9 cellular contexts compared by ENCODE assay signal in genomic region chr14:69154779-69155178, GRCh38. TPM values are rescaled to one million over a fixed set of nuclear protein-coding genes. Genes with fewer than 3 reads are reported as not detected.
A peak's percentile ranks its signal among the peaks of the same experiment; 100 is the strongest.
DNase-seq lines count a peak whose midpoint lies in the region; ATAC-seq, FAIRE-seq and TF ChIP-seq lines count a peak whose summit lies in the region.
"Had no signal": no experiment of that assay in that cellular context is flagged by ENCODE, and none has a peak within 500 bp of the region (broad histone marks: within the 10 kb centered on the region; RNA-seq: fewer than 3 reads in every experiment).

No MANE protein-coding gene starts in this region.

- H3K27me3 ChIP-seq in CD8-positive, alpha-beta T cell (ENCODE audit: insufficient read depth, low read length) = no peaks in the 10 kb centered on the region
- peaks cover 1 to 5% of the 10 kb centered on the region in 2 experiments; a peak in 1 of 4 replicates for H3K27me3 ChIP-seq in GM12878 (replicated peaks in 1 of 2; ENCODE audit: control insufficient read depth in 2 of 2, insufficient read depth in 2 of 2, low read length in 1 of 2)

- no peak overlapping the region for H3K4me3 ChIP-seq in CD8-positive, alpha-beta T cell (ENCODE audit: low read depth, low read length)
- H3K4me3 ChIP-seq in GM12878 = no peak overlapping the region

- peaks cover 19% of the 10 kb centered on the region for H3K4me1 Mint-ChIP-seq in CD8-positive, alpha-beta T cell (ENCODE audit: low read depth)
- peaks cover 11 to 21% of the 10 kb centered on the region in 2 donors for H3K4me1 Mint-ChIP-seq in effector memory CD8-positive, alpha-beta T cell (ENCODE audit: low read depth in 2 of 2)

- intact Hi-C loops in CD8-positive, alpha-beta T cell (cut with DNase I, micrococcal nuclease) = loop anchor here (5.0 kb wide), 5 partner anchors 88 to 1337 kb away; partner anchors contain the start of genes RAD51B (in 2 of the 2), ZFP36L1 (in 2 of the 2), ZFYVE26 (in 2 of the 2) and ACTN1 (in 1 of the 2)
- intact Hi-C loops in GM12878 (cut with micrococcal nuclease; ENCODE audit: unreplicated experiment) = loop anchor here (5.0 kb wide), 1 partner anchor 38 kb away; the partner anchor contains the start of gene EXD2

- peak; percentile 13 for FAIRE-seq in GM12878 (lab: Jason Lieb, UNC)

- H3K9me3 ChIP-seq in CD8-positive, alpha-beta T cell (ENCODE audit: low read length) = no peaks in the 10 kb centered on the region
- H3K9me3 ChIP-seq in GM12878 (replicated peaks; ENCODE audit: control insufficient read depth, insufficient read depth, low read length) = no peaks in the 10 kb centered on the region

- no peak for ATAC-seq in CD8-positive, alpha-beta T cell
- ATAC-seq in GM12878 (no peak), HG02970 (IDR thresholded peaks at IDR 0.05; ENCODE audit: low FRiP score, unreplicated experiment) (no peak)
- ATAC-seq in effector memory CD8-positive, alpha-beta T cell (replicated peaks) = no peak
- ATAC-seq: activated T-helper 17 cell treated with anti-CD3 and anti-CD28 coated beads, Interleukin-2, amount 50 U/mL, for 72 hours had no signal

- RAD21 ChIA-PET in GM12878 (lab: Charles Lee; ENCODE audit: unreplicated experiment) = no interaction called here

- WGBS in GM12878 (ENCODE audit: insufficient coverage, insufficient replicate concordance, low lambda C conversion rate, missing lambda C conversion rate) = 92% methylated on average over 4 of the region's 4 CpGs

- DNase-seq in CD8-positive, alpha-beta T cell = peak in 1 of 7 experiments; percentile 6
- DNase-seq in HT-29 (ENCODE audit: low spot score) (peak; percentile 30), GM12878 (ENCODE audit: low read depth, low spot score) (no peak), medulla oblongata (ENCODE audit: extremely low spot score) (peak; percentile 35), activated gamma-delta T cell treated with Interleukin-2 at 50 U/mL for 16 hours (no peak), CD1c-positive myeloid dendritic cell (ENCODE audit: extremely low spot score) (no peak)
- no peak for DNase-seq in effector memory CD8-positive, alpha-beta T cell

- BruUV-seq in GM12878 (replicated peaks; lab: Mats Ljungman, UMichigan) = no TSS peak

- H3K27ac Mint-ChIP-seq in CD8-positive, alpha-beta T cell = no peak overlapping the region
- H3K27ac Mint-ChIP-seq in effector memory CD8-positive, alpha-beta T cell = no peak overlapping the region
- H3K27ac Mint-ChIP-seq: activated T-helper 17 cell treated with anti-CD3 and anti-CD28 coated beads, Interleukin-2, amount 50 U/mL, for 72 hours had no signal

- no peak for TF ChIP-seq RAD21 in GM12878 (IDR thresholded peaks at IDR 0.05; ENCODE audit: insufficient read depth, low read depth, low read length)

- H2AFZ ChIP-seq in GM12878 (ENCODE audit: control insufficient read depth, low read depth, low read length) = no peak overlapping the region

- no peaks in the 10 kb centered on the region for H3K27me3 Mint-ChIP-seq in CD8-positive, alpha-beta T cell (ENCODE audit: low read depth)
- H3K27me3 Mint-ChIP-seq in effector memory CD8-positive, alpha-beta T cell = peaks cover 0 to under 1% of the 10 kb centered on the region in 2 donors
- H3K27me3 Mint-ChIP-seq: activated T-helper 17 cell treated with anti-CD3 and anti-CD28 coated beads, Interleukin-2, amount 50 U/mL, for 72 hours had no signal

- H3K36me3 ChIP-seq in CD8-positive, alpha-beta T cell (ENCODE audit: insufficient read depth, low read length) = no peaks in the 10 kb centered on the region
- no peaks in the 10 kb centered on the region for H3K36me3 ChIP-seq in GM12878 (ENCODE audit: control insufficient read depth in 2 of 2, insufficient read depth in 2 of 2, low read length in 1 of 2)

- H3K9ac ChIP-seq in GM12878 (ENCODE audit: control insufficient read depth, insufficient read depth, low read length) = no peak overlapping the region

- H3K36me3 Mint-ChIP-seq in CD8-positive, alpha-beta T cell = peaks cover 12% of the 10 kb centered on the region
- H3K36me3 Mint-ChIP-seq in effector memory CD8-positive, alpha-beta T cell (ENCODE audit: insufficient read depth) = peaks cover 16% of the 10 kb centered on the region

- CTCF ChIA-PET in CD8-positive, alpha-beta T cell (lab: Charles Lee) = no interaction called here
- CTCF ChIA-PET in GM12878 (lab: Yijun Ruan, JAX) = interaction anchor here (1.4 kb wide), 1 partner anchor 25 kb away, joined by 8 read pairs; no protein-coding TSS in a partner anchor

- H3K9me3 Mint-ChIP-seq in CD8-positive, alpha-beta T cell = no peaks in the 10 kb centered on the region
- no peaks in the 10 kb centered on the region for H3K9me3 Mint-ChIP-seq in effector memory CD8-positive, alpha-beta T cell
- H3K9me3 Mint-ChIP-seq: activated T-helper 17 cell treated with anti-CD3 and anti-CD28 coated beads, Interleukin-2, amount 50 U/mL, for 72 hours had no signal

- no peak for TF ChIP-seq POLR2A in GM12878 (IDR thresholded peaks at IDR 0.05; ENCODE audit: low read depth, low read length)

- no peak overlapping the region for H3K27ac ChIP-seq in CD8-positive, alpha-beta T cell (ENCODE audit: low read depth, low read length)
- H3K27ac ChIP-seq in GM12878 (ENCODE audit: control insufficient read depth, insufficient read depth) = no peak overlapping the region

- peaks cover 22% of the 10 kb centered on the region for H3K4me1 ChIP-seq in CD8-positive, alpha-beta T cell (ENCODE audit: insufficient read depth, low read length)
- H3K4me1 ChIP-seq in GM12878 (ENCODE audit: control insufficient read depth, insufficient read depth, low read length) = peaks cover 8% of the 10 kb centered on the region; the same call in 1 of the 2 replicates

- H3K4me3 Mint-ChIP-seq in CD8-positive, alpha-beta T cell = peak overlapping the region; percentile 4
- H3K4me3 Mint-ChIP-seq in effector memory CD8-positive, alpha-beta T cell = no peak overlapping the region

- TF ChIP-seq EP300 in GM12878 (IDR thresholded peaks at IDR 0.05; ENCODE audit: borderline replicate concordance in 1 of 2, control insufficient read depth in 1 of 2, low read depth in 2 of 2, low read length in 2 of 2) = no peak

- SMC1A ChIA-PET in GM12878 (lab: Charles Lee; ENCODE audit: uncharacterized antibody, unreplicated experiment) = interaction anchor here (1.3 kb wide), 1 partner anchor 22 kb away, joined by 3 read pairs; no protein-coding TSS in a partner anchor

- no peak for TF ChIP-seq CTCF in CD8-positive, alpha-beta T cell (IDR thresholded peaks at IDR 0.05)
- TF ChIP-seq CTCF in GM12878 (IDR thresholded peaks at IDR 0.05 in 2 of 3, conservative IDR thresholded peaks at IDR 0.05 in 1 of 3; ENCODE audit: control insufficient read depth in 2 of 3, extremely low read depth in 1 of 3, insufficient read depth in 1 of 3, low read depth in 3 of 3, low read length in 3 of 3) = no peak

- no peaks in the 10 kb centered on the region for H4K20me1 ChIP-seq in GM12878 (ENCODE audit: control insufficient read depth, insufficient read depth)

- peaks cover 27% of the 10 kb centered on the region for H3K79me2 ChIP-seq in GM12878 (ENCODE audit: control insufficient read depth, insufficient read depth, low read length)

- H3K4me2 ChIP-seq in GM12878 (ENCODE audit: control insufficient read depth, insufficient read depth) = no peak overlapping the region

- in situ Hi-C loops in GM12878 (cut with MboI) = no loop called here

- POLR2A ChIA-PET in CD8-positive, alpha-beta T cell (lab: Charles Lee) = interaction anchor here (0.6 kb wide), 1 partner anchor 12 kb away, joined by 3 read pairs; no protein-coding TSS in a partner anchor
- POLR2A ChIA-PET in GM12878 (lab: Charles Lee) = interaction anchor here (1.1 kb wide), 1 partner anchor 19 kb away, joined by 3 read pairs; no protein-coding TSS in a partner anchor

RNA-seq across cellular contexts. Expression of gene DCAF5, which starts 1.9 kb away (rescaled TPM):
- total RNA-seq in CD8-positive, alpha-beta T cell = 10 to 100 TPM; 66.7 to 69.3 TPM
- 5.3 and 7.8 TPM in 2 replicates for total RNA-seq in HT-29 (2014; rRNA removed; shearing (Covaris generic))
- total RNA-seq in GM12878 (2013; cell fraction: nucleolus; rRNA removed) = 55.6 and 59.7 TPM in 2 replicates
- 9.8 and 13.2 TPM in 2 replicates for total RNA-seq in GM12878 (2014; rRNA removed)
- total RNA-seq in GM12878 (2014; rRNA removed; fragmentation: Illumina TruSeq; extraction: Trizol) = 15.9 and 17.4 TPM in 2 replicates
- total RNA-seq in GM12878 (2021) = 30.1 and 31.1 TPM in 2 replicates
- polyA plus RNA-seq in GM12878 (2011; ENCODE audit: low read depth) = 12.0 TPM
- polyA plus RNA-seq in GM12878 (2011; rRNA removed) = 32.0 and 38.1 TPM in 2 replicates
- 46.0 and 50.7 TPM in 2 replicates for polyA plus RNA-seq in GM12878 (2011; cell fraction: cytosol; rRNA removed)
- 81.3 and 94.9 TPM in 2 replicates for polyA plus RNA-seq in GM12878 (2011; cell fraction: nucleus; rRNA removed)
- polyA plus RNA-seq in GM12878 (2012) = 19.2 and 21.1 TPM in 2 replicates
- 26.8 and 29.4 TPM in 2 replicates for polyA plus RNA-seq in GM12878 (2014; fragmentation: Illumina TruSeq; extraction: Trizol)
- 1 to 10 TPM; 6.8 to 7.1 TPM for polyA plus RNA-seq in GM12878 (2014; fragmentation: Nextera tagmentation; extraction: Ambion mirVana)
- 24.0 and 24.8 TPM in 2 replicates for polyA plus RNA-seq in GM12878 (2014; rRNA removed)
- polyA plus RNA-seq in GM12878 (2016; fragmentation: Nextera tagmentation; extraction: Ambion mirVana) = 10 to 100 TPM; 18.6 to 19.5 TPM
- 31.4 and 42.5 TPM in 2 replicates for polyA minus RNA-seq in GM12878 (2011; rRNA and poly(A)+ RNA removed)
- polyA minus RNA-seq in GM12878 (2011; cell fraction: cytosol; rRNA and poly(A)+ RNA removed) = 7.9 and 12.3 TPM in 2 replicates
- 29.7 and 55.8 TPM in 2 replicates for polyA minus RNA-seq in GM12878 (2011; cell fraction: nucleus; rRNA and poly(A)+ RNA removed)

RNA-seq across cellular contexts. Expression of gene EXD2, which starts 36.5 kb away (rescaled TPM):
- total RNA-seq in CD8-positive, alpha-beta T cell = 1 to 10 TPM; 5.9 to 7.9 TPM
- total RNA-seq in HT-29 (2014; rRNA removed; shearing (Covaris generic)) = 3.9 and 4.7 TPM in 2 replicates
- total RNA-seq in GM12878 (2013; cell fraction: nucleolus; rRNA removed) = 11.9 and 20.6 TPM in 2 replicates
- total RNA-seq in GM12878 (2014; rRNA removed) (3.9 and 6.2 TPM in 2 replicates), GM12878 (2014; rRNA removed; fragmentation: Illumina TruSeq; extraction: Trizol) (3.6 and 3.7 TPM in 2 replicates), GM12878 (2021) (5.8 and 6.2 TPM in 2 replicates)
- polyA plus RNA-seq in GM12878 (2011; ENCODE audit: low read depth) = 3.7 TPM
- polyA plus RNA-seq in GM12878 (2011; rRNA removed) (12.4 and 13.3 TPM in 2 replicates), GM12878 (2014; fragmentation: Illumina TruSeq; extraction: Trizol) (4.7 and 5.9 TPM in 2 replicates), GM12878 (2014; fragmentation: Nextera tagmentation; extraction: Ambion mirVana) (1 to 10 TPM; 1.0 to 1.3 TPM), GM12878 (2014; rRNA removed) (4.0 and 4.5 TPM in 2 replicates), GM12878 (2016; fragmentation: Nextera tagmentation; extraction: Ambion mirVana) (1 to 10 TPM; 6.1 to 6.7 TPM)
- 7.2 TPM in 2 replicates for polyA plus RNA-seq in GM12878 (2011; cell fraction: cytosol; rRNA removed)
- 11.5 and 18.5 TPM in 2 replicates for polyA plus RNA-seq in GM12878 (2011; cell fraction: nucleus; rRNA removed)
- polyA plus RNA-seq in GM12878 (2012) = 4.4 and 5.0 TPM in 2 replicates
- 9.7 and 11.3 TPM in 2 replicates for polyA minus RNA-seq in GM12878 (2011; rRNA and poly(A)+ RNA removed)
- polyA minus RNA-seq in GM12878 (2011; cell fraction: cytosol; rRNA and poly(A)+ RNA removed) = 3.4 and 3.6 TPM in 2 replicates
- polyA minus RNA-seq in GM12878 (2011; cell fraction: nucleus; rRNA and poly(A)+ RNA removed) = 3.9 and 5.0 TPM in 2 replicates

Comparison
In these comparisons a context has a peak if more than half of its experiments do, and no peak if none do; other contexts are left out.
1. DNase-seq: peak in HT-29 (single experiment) and medulla oblongata (single experiment); none in GM12878 (single experiment), activated gamma-delta T cell treated with Interleukin-2 at 50 U/mL for 16 hours (single experiment), effector memory CD8-positive, alpha-beta T cell (0 of 3) and CD1c-positive myeloid dendritic cell (single experiment).